ENCODE assay signal across 11 cellular contexts in the genomic region with DNA sequence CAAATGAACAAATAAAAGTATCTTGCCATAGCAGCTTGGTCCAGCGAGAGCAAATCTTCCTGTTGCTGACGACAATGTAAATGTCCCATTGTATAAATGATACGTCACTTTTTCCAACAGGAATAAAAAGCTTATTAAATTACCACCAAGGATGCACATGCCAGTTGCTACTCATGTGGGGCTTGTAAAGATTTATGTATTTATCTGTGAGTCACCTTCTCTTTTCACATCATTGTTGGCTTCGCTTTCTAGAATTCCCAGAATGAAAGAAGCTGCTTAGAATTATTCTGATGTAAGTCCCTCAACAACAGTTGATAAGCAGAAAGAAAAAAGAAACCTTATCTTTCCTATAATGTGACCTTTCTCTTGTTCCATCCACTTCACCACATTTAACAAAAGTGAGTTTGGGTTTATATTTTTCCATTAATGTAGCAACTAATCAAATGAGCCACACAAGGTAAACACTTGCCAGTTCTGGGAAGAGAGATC. TPM values are rescaled to one million over a fixed set of nuclear protein-coding genes. Genes with fewer than 3 reads are reported as not detected.
DNase-seq lines count a peak whose midpoint lies in the region; ATAC-seq and TF ChIP-seq lines count a peak whose summit lies in the region.
"Had no signal": no experiment of that assay in that cellular context is flagged by ENCODE, and none has a peak within 500 bp of the region (broad histone marks: within the 10 kb centered on the region; RNA-seq: fewer than 3 reads in every experiment).

No MANE protein-coding gene starts in this region.

- no peaks in the 10 kb centered on the region for H3K9me3 Mint-ChIP-seq in activated naive CD8-positive, alpha-beta T cell treated with anti-CD3 and anti-CD28 coated beads for 36 hours
- H3K9me3 Mint-ChIP-seq in mesothelial cell of epicardium, result no peaks in the 10 kb centered on the region

- ATAC-seq in HG03354 (IDR thresholded peaks at IDR 0.05; ENCODE audit: poor library complexity, severe bottlenecking, unreplicated experiment), result no peak
- no peak for ATAC-seq in GM18498 (IDR thresholded peaks at IDR 0.05; ENCODE audit: unreplicated experiment)
- no peak for ATAC-seq in GM18867 (IDR thresholded peaks at IDR 0.05; ENCODE audit: unreplicated experiment)

- peaks cover 39% of the 10 kb centered on the region for H3K4me1 Mint-ChIP-seq in activated naive CD8-positive, alpha-beta T cell treated with anti-CD3 and anti-CD28 coated beads for 36 hours
- H3K4me1 Mint-ChIP-seq in mesothelial cell of epicardium, result no peaks in the 10 kb centered on the region

- no peaks in the 10 kb centered on the region for H3K27me3 Mint-ChIP-seq in activated naive CD8-positive, alpha-beta T cell treated with anti-CD3 and anti-CD28 coated beads for 36 hours
- no peaks in the 10 kb centered on the region for H3K27me3 Mint-ChIP-seq in mesothelial cell of epicardium (ENCODE audit: low read depth)
- H3K27me3 Mint-ChIP-seq: brain had no signal

- TF ChIP-seq CTCF in mesothelial cell of epicardium (IDR thresholded peaks at IDR 0.05; ENCODE audit: unreplicated experiment), result no peak

- H3K27ac Mint-ChIP-seq in activated naive CD8-positive, alpha-beta T cell treated with anti-CD3 and anti-CD28 coated beads for 36 hours, result peak overlapping the region; percentile 94
- H3K27ac Mint-ChIP-seq in mesothelial cell of epicardium, result no peak overlapping the region
- H3K27ac Mint-ChIP-seq: nephron progenitor cell had no signal

- peaks cover 44% of the 10 kb centered on the region for H3K36me3 Mint-ChIP-seq in activated naive CD8-positive, alpha-beta T cell treated with anti-CD3 and anti-CD28 coated beads for 36 hours
- H3K36me3 Mint-ChIP-seq in mesothelial cell of epicardium, result peaks cover 3% of the 10 kb centered on the region

- H3K4me3 Mint-ChIP-seq in activated naive CD8-positive, alpha-beta T cell treated with anti-CD3 and anti-CD28 coated beads for 36 hours, result peak overlapping the region; percentile 47
- H3K4me3 Mint-ChIP-seq in mesothelial cell of epicardium, result no peak overlapping the region
- H3K4me3 Mint-ChIP-seq: brain, nephron progenitor cell had no signal

- DNase-seq in ELR (ENCODE audit: low read depth), result peak; percentile 30
- peak; percentile 71 for DNase-seq in NCI-H2029 (lab: John Stamatoyannopoulos, UW)
- DNase-seq in activated naive CD8-positive, alpha-beta T cell treated with anti-CD3 and anti-CD28 coated beads for 36 hours, result no peak
- DNase-seq in kidney glomerular epithelial cell (lab: John Stamatoyannopoulos, UW), result peak; percentile 67
- no peak for DNase-seq in mesothelial cell of epicardium (ENCODE audit: low spot score in 2 of 2, unreplicated experiment in 2 of 2)
- DNase-seq: NCI-H524, nephron progenitor cell had no signal

RNA-seq across cellular contexts. Expression of a gene that starts 22.4 kb away (rescaled TPM):
- total RNA-seq in activated naive CD8-positive, alpha-beta T cell treated with anti-CD3 and anti-CD28 coated beads for 36 hours, result 10 to 100 TPM; 46.7 to 47.1 TPM
- 8.6 to 9.3 TPM (median 9.2 TPM) in 3 replicates for total RNA-seq in mesothelial cell of epicardium

Comparison
In these comparisons a context has a peak if more than half of its experiments do, and no peak if none do; other contexts are left out.
1. DNase-seq: peak in ELR (single experiment), NCI-H2029 (single experiment) and kidney glomerular epithelial cell (single experiment); none in activated naive CD8-positive, alpha-beta T cell treated with anti-CD3 and anti-CD28 coated beads for 36 hours (single experiment) and mesothelial cell of epicardium (0 of 2).